8 cellular contexts compared by ENCODE assay signal in the genomic region with DNA sequence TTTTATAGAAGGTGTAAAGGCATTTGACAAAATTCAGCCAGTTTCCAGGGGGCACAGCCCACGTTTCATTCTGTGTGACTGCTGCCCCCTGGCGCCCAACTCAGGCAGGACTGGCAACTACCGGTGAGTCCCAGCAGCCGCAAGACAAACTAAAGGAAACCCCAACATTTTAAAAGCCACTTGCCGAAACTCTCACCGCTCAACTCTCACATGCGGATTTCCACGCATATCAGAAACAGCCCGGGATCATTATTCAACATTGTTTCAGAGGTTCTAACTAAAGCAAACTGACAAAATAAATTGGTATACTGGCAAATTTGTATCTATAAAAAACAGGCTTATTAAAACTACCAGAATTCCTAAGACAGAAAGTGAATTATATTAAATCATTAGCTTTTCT. TPM values are rescaled to one million over a fixed set of nuclear protein-coding genes. Genes with fewer than 3 reads are reported as not detected.
A peak's percentile ranks its signal among the peaks of the same experiment; 100 is the strongest.
DNase-seq lines count a peak whose midpoint lies in the region; ATAC-seq, FAIRE-seq and TF ChIP-seq lines count a peak whose summit lies in the region.

No MANE protein-coding gene starts in this region.

- H3K4me3 ChIP-seq in BE2C (ENCODE audit: low read depth, low read length) (no peak overlapping the region), HAP-1 (no peak overlapping the region), NT2/D1 (ENCODE audit: insufficient read length, low read depth) (no peak overlapping the region), mucosa of descending colon (no peak overlapping the region)

- H3K36me3 ChIP-seq in BE2C (peaks cover 3% of the 10 kb centered on the region), HAP-1 (replicated peaks) (peaks cover under 1% of the 10 kb centered on the region; the same call in 1 of the 2 replicates), NT2/D1 (ENCODE audit: insufficient read depth, insufficient read length, low read length) (peaks cover 19% of the 10 kb centered on the region), mucosa of descending colon (ENCODE audit: low read depth) (no peaks in the 10 kb centered on the region)

- H3K27me3 ChIP-seq in BE2C (peaks cover 8% of the 10 kb centered on the region), HAP-1 (ENCODE audit: low read depth) (no peaks in the 10 kb centered on the region), NT2/D1 (ENCODE audit: insufficient read depth, insufficient read length) (no peaks in the 10 kb centered on the region)

- H3K9me3 ChIP-seq in BE2C (no peaks in the 10 kb centered on the region), HAP-1 (no peaks in the 10 kb centered on the region), NT2/D1 (ENCODE audit: insufficient read depth, low read length) (no peaks in the 10 kb centered on the region), mucosa of descending colon (peaks cover 7% of the 10 kb centered on the region)

- ATAC-seq in mucosa of descending colon (peak; percentile 78), HG03108 (IDR thresholded peaks at IDR 0.05; ENCODE audit: unreplicated experiment) (no peak)

- intact Hi-C loops in mucosa of descending colon (cut with DNase I, micrococcal nuclease): loop anchor here in 1 of 2 donors (5.0 kb wide), 1 partner anchor 158 kb away; no protein-coding TSS in a partner anchor

- in situ Hi-C loops in HAP-1 (cut with MboI; ENCODE audit: low sequenced_read_pairs): loop anchor here (10.0 kb wide), 1 partner anchor 156 kb away; no protein-coding TSS in a partner anchor

- H3K4me1 ChIP-seq in BE2C: no peaks in the 10 kb centered on the region; the same call in 1 of the 2 replicates
- peaks cover 5% of the 10 kb centered on the region; the same call in 1 of the 2 replicates for H3K4me1 ChIP-seq in HAP-1
- H3K4me1 ChIP-seq in NT2/D1 (ENCODE audit: insufficient read depth, insufficient read length): peaks cover 3% of the 10 kb centered on the region
- H3K4me1 ChIP-seq in mucosa of descending colon (ENCODE audit: low read depth): peaks cover 4% of the 10 kb centered on the region

- DNase-seq in BE2C (peak; percentile 85), HAP-1 (ENCODE audit: low spot score in 2 of 2) (peak; percentile 40 to 90), NT2/D1 (ENCODE audit: low read depth, low spot score) (peak; percentile 50), mucosa of descending colon (peak; percentile 68 to 91 (median 84))
- DNase-seq in activated CD8-positive, alpha-beta memory T cell treated with anti-CD3 and anti-CD28 coated beads, Interleukin-2, amount 50 U/mL, for 4 hours: peak; percentile 89
- DNase-seq in stimulated activated CD8-positive, alpha-beta memory T cell treated with anti-CD3 and anti-CD28 coated beads, Interleukin-4, amount 100 ng/mL, for 4 hours (ENCODE audit: low read depth in 2 of 2, low spot score in 1 of 2): peak; percentile 67 to 81

- TF ChIP-seq CTCF in BE2C (IDR thresholded peaks at IDR 0.05; ENCODE audit: low read depth, low read length): peak; percentile 93
- TF ChIP-seq CTCF in mucosa of descending colon (IDR thresholded peaks at IDR 0.05): peak; percentile 90

- peak; percentile 39 for FAIRE-seq in endometrium (lab: Jason Lieb, UNC)

- H3K9ac ChIP-seq in NT2/D1 (ENCODE audit: insufficient read length, low read depth): no peak overlapping the region

RNA-seq across cellular contexts. Expression of gene MORC2, which starts 48.2 kb away (rescaled TPM):
- polyA plus RNA-seq in BE2C (2012; ENCODE audit: insufficient read depth, insufficient read length, low read depth): 130 TPM
- 10 to 100 TPM; 14.0 to 28.0 (median 20.0) TPM for total RNA-seq in mucosa of descending colon

RNA-seq across cellular contexts. Expression of gene TUG1, which starts 48.7 kb away (rescaled TPM):
- polyA plus RNA-seq in BE2C (2012; ENCODE audit: insufficient read depth, insufficient read length, low read depth): 117 TPM
- total RNA-seq in mucosa of descending colon: 10 to 100 TPM; 68.2 to 83.2 (median 72.0) TPM
